Comparison of ENCODE assay signal across 12 cellular contexts in the genomic region with DNA sequence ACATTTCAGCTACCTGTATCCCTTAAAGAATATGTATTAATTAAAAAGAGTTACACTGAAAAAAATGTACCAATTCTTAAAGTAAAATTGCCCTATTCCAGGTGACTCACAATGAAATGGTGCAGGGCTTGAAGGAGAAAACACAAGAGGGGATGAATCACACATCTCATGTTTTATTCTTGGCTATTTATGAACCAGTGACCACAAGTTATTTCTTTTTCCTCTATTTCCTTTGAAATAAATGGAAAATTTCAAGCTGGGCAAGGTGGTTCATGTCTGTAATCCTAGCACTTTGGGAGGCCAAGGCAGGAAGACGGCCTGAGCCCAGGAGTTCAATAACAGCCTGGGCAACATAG.
A peak's percentile ranks its signal among the peaks of the same experiment; 100 is the strongest.
DNase-seq lines count a peak whose midpoint lies in the region; TF ChIP-seq lines count a peak whose summit lies in the region.
"Had no signal": no experiment of that assay in that cellular context is flagged by ENCODE, and none has a peak within 500 bp of the region (broad histone marks: within the 10 kb centered on the region; RNA-seq: fewer than 3 reads in every experiment).

No MANE protein-coding gene starts in this region.

- peak; percentile 92 for DNase-seq in ELR (ENCODE audit: low read depth)
- DNase-seq in NCI-H226, result peak; percentile 68
- DNase-seq in epithelial cell of esophagus (ENCODE audit: low read depth), result peak; percentile 80
- no peak for DNase-seq in hepatocyte (ENCODE audit: low spot score)
- no peak for DNase-seq in activated CD8-positive, alpha-beta memory T cell treated with anti-CD3 and anti-CD28 coated beads, Interleukin-2, amount 50 U/mL, for 4 hours
- no peak for DNase-seq in CD4-positive, alpha-beta memory T cell
- DNase-seq: activated B cell treated with CpG ODN at 0.5 μM for 24 hours; activated naive CD8-positive, alpha-beta T cell treated with anti-CD3 and anti-CD28 coated beads, Interleukin-2, amount 10 ng/mL, durations not matched to agents 7 days and 5 days; glutamatergic neuron; NCI-H1048; testis had no signal

- WGBS in hepatocyte (ENCODE audit: low lambda C conversion rate, missing lambda C conversion rate), result 95% methylated on average over 1 of the region's 1 CpG

- H3K4me2 ChIP-seq in skeletal muscle satellite cell (ENCODE audit: low read length), result peak overlapping the region; percentile 64
- H3K4me2 ChIP-seq in hepatocyte, result no peak overlapping the region

- H3K4me1 Mint-ChIP-seq in CD4-positive, alpha-beta memory T cell, result peaks cover 33 to 66% (median 52%) of the 10 kb centered on the region in 4 donors

- TF ChIP-seq CTCF in epithelial cell of esophagus (IDR thresholded peaks at IDR 0.05; ENCODE audit: insufficient read depth, low read depth, low read length, missing control alignments), result no peak
- no peak for TF ChIP-seq CTCF in hepatocyte (IDR thresholded peaks at IDR 0.05; ENCODE audit: poor library complexity)

- H3K36me3 Mint-ChIP-seq in CD4-positive, alpha-beta memory T cell, result peaks cover 6 to 25% of the 10 kb centered on the region in 2 donors

- H3K27me3 Mint-ChIP-seq in CD4-positive, alpha-beta memory T cell, result no peaks in the 10 kb centered on the region
- H3K27me3 Mint-ChIP-seq: activated B cell treated with CpG ODN at 0.5 μM for 24 hours; activated naive CD8-positive, alpha-beta T cell treated with anti-CD3 and anti-CD28 coated beads, Interleukin-2, amount 10 ng/mL, durations not matched to agents 7 days and 5 days had no signal

- no peak overlapping the region for H3K4me3 Mint-ChIP-seq in CD4-positive, alpha-beta memory T cell
- H3K4me3 Mint-ChIP-seq: activated B cell treated with CpG ODN at 0.5 μM for 24 hours; activated naive CD8-positive, alpha-beta T cell treated with anti-CD3 and anti-CD28 coated beads, Interleukin-2, amount 10 ng/mL, durations not matched to agents 7 days and 5 days had no signal

- H3K27me3 ChIP-seq in skeletal muscle satellite cell (ENCODE audit: control insufficient read depth, insufficient read depth, low read length) (no peaks in the 10 kb centered on the region), hepatocyte (no peaks in the 10 kb centered on the region)
- no peaks in the 10 kb centered on the region for H3K27me3 ChIP-seq in CD4-positive, alpha-beta memory T cell (ENCODE audit: insufficient read depth, low read length)
- H3K27me3 ChIP-seq: testis had no signal

- no peaks in the 10 kb centered on the region for H3K9me3 Mint-ChIP-seq in CD4-positive, alpha-beta memory T cell
- H3K9me3 Mint-ChIP-seq: activated B cell treated with CpG ODN at 0.5 μM for 24 hours; activated naive CD8-positive, alpha-beta T cell treated with anti-CD3 and anti-CD28 coated beads, Interleukin-2, amount 10 ng/mL, durations not matched to agents 7 days and 5 days had no signal

- H3K9me3 ChIP-seq in skeletal muscle satellite cell (replicated peaks; ENCODE audit: low read length) (no peaks in the 10 kb centered on the region), hepatocyte (ENCODE audit: low read depth) (no peaks in the 10 kb centered on the region)
- H3K9me3 ChIP-seq in CD4-positive, alpha-beta memory T cell (ENCODE audit: control insufficient read depth in 1 of 2, low read length in 2 of 2), result no peaks in the 10 kb centered on the region
- H3K9me3 ChIP-seq: testis had no signal

- H2AFZ ChIP-seq in hepatocyte, result no peak overlapping the region

- H4K20me1 ChIP-seq in hepatocyte (ENCODE audit: insufficient read depth, poor library complexity, severe bottlenecking), result peaks cover 35% of the 10 kb centered on the region

- POLR2A ChIA-PET in CD4-positive, alpha-beta memory T cell (lab: Charles Lee; ENCODE audit: partially characterized antibody), result no interaction called here

- intact Hi-C loops in CD4-positive, alpha-beta memory T cell (cut with micrococcal nuclease), result no loop called here

- CTCF ChIA-PET in CD4-positive, alpha-beta memory T cell (lab: Charles Lee; ENCODE audit: partially characterized antibody), result interaction anchor here (0.7 to 1.8 kb wide), 2 partner anchors 21 to 72 kb away, joined by 3 to 7 read pairs; no protein-coding TSS in a partner anchor

- H3K4me1 ChIP-seq in skeletal muscle satellite cell (ENCODE audit: control insufficient read depth, insufficient read depth, low read length) (peaks cover 59% of the 10 kb centered on the region), hepatocyte (ENCODE audit: insufficient read depth) (peaks cover 9% of the 10 kb centered on the region)
- peaks cover 47% of the 10 kb centered on the region for H3K4me1 ChIP-seq in CD4-positive, alpha-beta memory T cell (ENCODE audit: insufficient read depth, low read length)

- no peaks in the 10 kb centered on the region for H3K9me2 ChIP-seq in hepatocyte (replicated peaks; ENCODE audit: insufficient read depth)

- peaks cover 83% of the 10 kb centered on the region for H3K79me2 ChIP-seq in hepatocyte

- no peaks in the 10 kb centered on the region for H3K36me3 ChIP-seq in skeletal muscle satellite cell (ENCODE audit: insufficient read depth, low read length)
- no peaks in the 10 kb centered on the region for H3K36me3 ChIP-seq in hepatocyte (replicated peaks; ENCODE audit: insufficient read depth, low read depth)
- no peaks in the 10 kb centered on the region for H3K36me3 ChIP-seq in CD4-positive, alpha-beta memory T cell (ENCODE audit: insufficient read depth, low read length)

- H3K4me3 ChIP-seq in epithelial cell of esophagus (ENCODE audit: low read length), result no peak overlapping the region
- H3K4me3 ChIP-seq in skeletal muscle satellite cell (ENCODE audit: low read length), result peak overlapping the region; percentile 8
- no peak overlapping the region for H3K4me3 ChIP-seq in hepatocyte
- H3K4me3 ChIP-seq in CD4-positive, alpha-beta memory T cell (ENCODE audit: low read length in 2 of 2), result no peak overlapping the region
- H3K4me3 ChIP-seq: testis had no signal

- H3K9ac ChIP-seq in skeletal muscle satellite cell (ENCODE audit: low read depth, low read length), result peak overlapping the region; percentile 56

- H3K27ac Mint-ChIP-seq in CD4-positive, alpha-beta memory T cell, result peak overlapping the region in 1 of 7 donors; percentile 72
- H3K27ac Mint-ChIP-seq: activated B cell treated with CpG ODN at 0.5 μM for 24 hours; activated naive CD8-positive, alpha-beta T cell treated with anti-CD3 and anti-CD28 coated beads, Interleukin-2, amount 10 ng/mL, durations not matched to agents 7 days and 5 days had no signal

- no peak overlapping the region for H3K27ac ChIP-seq in hepatocyte
- no peak overlapping the region for H3K27ac ChIP-seq in CD4-positive, alpha-beta memory T cell (ENCODE audit: low read depth, low read length)
- H3K27ac ChIP-seq: testis had no signal

Comparison
In these comparisons a context has a peak if more than half of its experiments do, and no peak if none do; other contexts are left out.
1. DNase-seq: peak in ELR (single experiment), NCI-H226 (single experiment) and epithelial cell of esophagus (single experiment); none in hepatocyte (single experiment), activated CD8-positive, alpha-beta memory T cell treated with anti-CD3 and anti-CD28 coated beads, Interleukin-2, amount 50 U/mL, for 4 hours (single experiment) and CD4-positive, alpha-beta memory T cell (0 of 5).